Comparison of ENCODE assay signal across 14 cellular contexts in the genomic region with DNA sequence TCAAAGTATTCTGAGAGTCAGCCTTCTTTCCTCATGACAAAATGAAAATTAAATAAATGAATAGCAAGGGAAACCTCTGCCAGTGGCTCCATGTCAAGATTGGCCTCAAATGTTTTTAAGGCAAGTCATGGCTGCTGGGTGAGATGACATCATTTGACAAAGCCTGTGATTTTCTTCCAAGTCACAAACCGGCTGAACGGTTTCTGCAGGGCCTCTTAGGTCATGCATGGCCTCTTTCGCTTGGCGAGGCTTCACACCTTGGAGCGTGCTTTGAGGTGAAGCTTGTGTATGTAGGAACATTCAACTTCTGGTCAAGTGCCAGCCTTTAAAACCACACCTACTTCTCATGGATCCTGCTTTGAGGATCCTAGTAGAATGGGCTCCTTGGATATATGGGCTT.
DNase-seq lines count a peak whose midpoint lies in the region; ATAC-seq and TF ChIP-seq lines count a peak whose summit lies in the region.
"Had no signal": no experiment of that assay in that cellular context is flagged by ENCODE, and none has a peak within 500 bp of the region (broad histone marks: within the 10 kb centered on the region; RNA-seq: fewer than 3 reads in every experiment).

No MANE protein-coding gene starts in this region.

- no peak overlapping the region for H3K4me3 Mint-ChIP-seq in glutamatergic neuron (ENCODE audit: unreplicated experiment)

- peaks cover 4% of the 10 kb centered on the region for H3K9me3 Mint-ChIP-seq in glutamatergic neuron (ENCODE audit: unreplicated experiment)
- H3K9me3 Mint-ChIP-seq: activated T-helper 2 cell treated with anti-CD3 and anti-CD28 coated beads, Interferon-gamma antibody, Interleukin-2, Interleukin-4, amounts not matched to agents 10 μg/mL and 5 μg/mL and 100 μg/mL, durations not matched to agents 14 hours and 24 hours and 36 hours had no signal

- H3K27me3 Mint-ChIP-seq in glutamatergic neuron (ENCODE audit: unreplicated experiment): peaks cover 2% of the 10 kb centered on the region

- DNase-seq in AG04449 (ENCODE audit: low read depth, low spot score): peak; percentile 17
- peak; percentile 34 for DNase-seq in GM03348 (ENCODE audit: low spot score)
- DNase-seq in astrocyte of the hippocampus (ENCODE audit: low read depth, low spot score): peak; percentile 41
- peak; percentile 58 for DNase-seq in iris pigment epithelial cell (ENCODE audit: low read depth)
- no peak for DNase-seq in NCI-H526 treated with DMSO at 0.1 percent for 48 hours (lab: John Stamatoyannopoulos, UW)
- DNase-seq in cerebellum (ENCODE audit: low spot score): no peak
- no peak for DNase-seq in glutamatergic neuron
- DNase-seq: DND-41, OCI-M1, SW 1271 had no signal

- H3K27ac Mint-ChIP-seq in glutamatergic neuron (ENCODE audit: unreplicated experiment): no peak overlapping the region
- H3K27ac Mint-ChIP-seq: activated T-helper 2 cell treated with anti-CD3 and anti-CD28 coated beads, Interferon-gamma antibody, Interleukin-2, Interleukin-4, amounts not matched to agents 10 μg/mL and 5 μg/mL and 100 μg/mL, durations not matched to agents 14 hours and 24 hours and 36 hours had no signal

- TF ChIP-seq CTCF in AG04449 (IDR thresholded peaks at IDR 0.05; ENCODE audit: insufficient read depth, low read length, missing control alignments) (no peak), glutamatergic neuron (IDR thresholded peaks at IDR 0.05; ENCODE audit: partially characterized antibody, unreplicated experiment) (no peak)

- no peak for ATAC-seq in HG03439 (IDR thresholded peaks at IDR 0.05; ENCODE audit: unreplicated experiment)

- H3K36me3 Mint-ChIP-seq in glutamatergic neuron (ENCODE audit: unreplicated experiment): peaks cover 10% of the 10 kb centered on the region

- no peaks in the 10 kb centered on the region for H3K4me1 Mint-ChIP-seq in glutamatergic neuron (ENCODE audit: low read depth, unreplicated experiment)

- no peak overlapping the region for H3K4me3 ChIP-seq in AG04449 (ENCODE audit: low read depth, low read length)
- H3K4me3 ChIP-seq: cardiac muscle cell, esophagus muscularis mucosa had no signal

- POLR2A ChIA-PET in AG04449 (lab: Yijun Ruan, JAX): no interaction called here

- CTCF ChIA-PET in AG04449 (lab: Yijun Ruan, JAX): no interaction called here

Comparison
In these comparisons a context has a peak if more than half of its experiments do, and no peak if none do; other contexts are left out.
1. DNase-seq: peak in AG04449 (single experiment), GM03348 (single experiment), astrocyte of the hippocampus (single experiment) and iris pigment epithelial cell (single experiment); none in NCI-H526 treated with DMSO at 0.1 percent for 48 hours (single experiment), cerebellum (single experiment) and glutamatergic neuron (single experiment).